ENCODE assay signal across 15 cellular contexts in genomic region chr5:83377131-83377865, GRCh38.
DNase-seq lines count a peak whose midpoint lies in the region; ATAC-seq, FAIRE-seq and TF ChIP-seq lines count a peak whose summit lies in the region.
"Had no signal": no experiment of that assay in that cellular context is flagged by ENCODE, and none has a peak within 500 bp of the region (broad histone marks: within the 10 kb centered on the region; RNA-seq: fewer than 3 reads in every experiment).

No MANE protein-coding gene starts in this region.

- H3K27ac ChIP-seq in HL-60 (replicated peaks) (no peak overlapping the region), astrocyte (ENCODE audit: low read depth, low read length) (peak overlapping the region; percentile 17), left ventricle myocardium inferior (replicated peaks) (peak overlapping the region; percentile 48), aorta (ENCODE audit: low read depth in 1 of 2, low read length in 2 of 2) (no peak overlapping the region)
- H3K27ac ChIP-seq: thyroid gland had no signal

- H3K36me3 ChIP-seq in astrocyte (ENCODE audit: insufficient read depth, low read length): no peaks in the 10 kb centered on the region
- no peaks in the 10 kb centered on the region for H3K36me3 ChIP-seq in left ventricle myocardium inferior
- no peaks in the 10 kb centered on the region for H3K36me3 ChIP-seq in aorta (ENCODE audit: control insufficient read depth in 1 of 2, insufficient read depth in 2 of 2, low read length in 1 of 2)
- H3K36me3 ChIP-seq: thyroid gland had no signal

- no peak overlapping the region for H3K4me3 Mint-ChIP-seq in astrocyte (ENCODE audit: unreplicated experiment)
- H3K4me3 Mint-ChIP-seq in activated naive CD8-positive, alpha-beta T cell treated with anti-CD3 and anti-CD28 coated beads for 36 hours: no peak overlapping the region
- H3K4me3 Mint-ChIP-seq: activated naive CD8-positive, alpha-beta T cell treated with anti-CD3 and anti-CD28 coated beads, Interleukin-2, amount 10 ng/mL, durations not matched to agents 7 days and 5 days; effector memory CD8-positive, alpha-beta T cell had no signal

- H3K4me1 ChIP-seq in astrocyte (ENCODE audit: insufficient read depth, low read length) (peaks cover 11% of the 10 kb centered on the region), left ventricle myocardium inferior (no peaks in the 10 kb centered on the region), aorta (ENCODE audit: control insufficient read depth in 1 of 2, insufficient read depth in 2 of 2, low read length in 2 of 2) (peaks cover 0 to 6% of the 10 kb centered on the region in 2 donors)
- H3K4me1 ChIP-seq: thyroid gland had no signal

- no peaks in the 10 kb centered on the region for H3K27me3 ChIP-seq in HL-60 (ENCODE audit: insufficient read depth, poor library complexity, severe bottlenecking)
- H3K27me3 ChIP-seq in astrocyte (ENCODE audit: insufficient read depth, low read length): no peaks in the 10 kb centered on the region
- no peaks in the 10 kb centered on the region for H3K27me3 ChIP-seq in left ventricle myocardium inferior (ENCODE audit: low read depth)
- no peaks in the 10 kb centered on the region for H3K27me3 ChIP-seq in aorta (ENCODE audit: control insufficient read depth in 1 of 2, insufficient read depth in 2 of 2, low read length in 1 of 2)
- H3K27me3 ChIP-seq: thyroid gland had no signal

- H3K79me2 ChIP-seq in astrocyte (ENCODE audit: insufficient read depth, low read length): no peaks in the 10 kb centered on the region

- no peaks in the 10 kb centered on the region for H3K9me3 Mint-ChIP-seq in astrocyte (ENCODE audit: unreplicated experiment)
- H3K9me3 Mint-ChIP-seq in activated naive CD8-positive, alpha-beta T cell treated with anti-CD3 and anti-CD28 coated beads for 36 hours: no peaks in the 10 kb centered on the region
- H3K9me3 Mint-ChIP-seq: activated naive CD8-positive, alpha-beta T cell treated with anti-CD3 and anti-CD28 coated beads, Interleukin-2, amount 10 ng/mL, durations not matched to agents 7 days and 5 days; effector memory CD8-positive, alpha-beta T cell had no signal

- H3K4me2 ChIP-seq in astrocyte (ENCODE audit: low read length): peak overlapping the region; percentile 39

- H3K9ac ChIP-seq in astrocyte (ENCODE audit: low read length): no peak overlapping the region

- intact Hi-C loops in left ventricle myocardium inferior (cut with micrococcal nuclease) (no loop called here), aorta (cut with DNase I) (no loop called here)

- H4K20me1 ChIP-seq in astrocyte (ENCODE audit: insufficient read depth, low read length): no peaks in the 10 kb centered on the region

- H3K4me3 ChIP-seq in HL-60 (replicated peaks; ENCODE audit: insufficient read depth, low read length): no peak overlapping the region
- H3K4me3 ChIP-seq in astrocyte (ENCODE audit: insufficient read depth, low read depth, low read length): no peak overlapping the region
- no peak overlapping the region for H3K4me3 ChIP-seq in left ventricle myocardium inferior
- no peak overlapping the region for H3K4me3 ChIP-seq in aorta (ENCODE audit: low read length in 2 of 2)
- H3K4me3 ChIP-seq: thyroid gland had no signal

- H3K4me1 Mint-ChIP-seq in astrocyte (ENCODE audit: low read depth, unreplicated experiment): peaks cover 4% of the 10 kb centered on the region
- no peaks in the 10 kb centered on the region for H3K4me1 Mint-ChIP-seq in activated naive CD8-positive, alpha-beta T cell treated with anti-CD3 and anti-CD28 coated beads for 36 hours
- H3K4me1 Mint-ChIP-seq: activated naive CD8-positive, alpha-beta T cell treated with anti-CD3 and anti-CD28 coated beads, Interleukin-2, amount 10 ng/mL, durations not matched to agents 7 days and 5 days had no signal

- no peak overlapping the region for H2AFZ ChIP-seq in astrocyte (ENCODE audit: low read depth, low read length)

- WGBS in aorta, 2 donors: 54 to 57% methylated on average over 3 of the region's 3 CpGs

- ATAC-seq in aorta (ENCODE audit: low FRiP score): peak; percentile 66
- ATAC-seq: effector memory CD8-positive, alpha-beta T cell had no signal

- TF ChIP-seq CTCF in HL-60 (IDR thresholded peaks at IDR 0.05; ENCODE audit: insufficient read depth, low read length) (no peak), astrocyte (IDR thresholded peaks at IDR 0.05; ENCODE audit: insufficient read depth, low read depth, low read length) (no peak), left ventricle myocardium inferior (IDR thresholded peaks at IDR 0.05; ENCODE audit: borderline replicate concordance) (no peak)

- H3K27ac Mint-ChIP-seq in astrocyte (ENCODE audit: unreplicated experiment): no peak overlapping the region
- no peak overlapping the region for H3K27ac Mint-ChIP-seq in activated naive CD8-positive, alpha-beta T cell treated with anti-CD3 and anti-CD28 coated beads for 36 hours
- H3K27ac Mint-ChIP-seq: activated naive CD8-positive, alpha-beta T cell treated with anti-CD3 and anti-CD28 coated beads, Interleukin-2, amount 10 ng/mL, durations not matched to agents 7 days and 5 days; effector memory CD8-positive, alpha-beta T cell had no signal

- FAIRE-seq in astrocyte (lab: Jason Lieb, UNC): peak; percentile 70

- DNase-seq in HL-60 (ENCODE audit: low read depth in 1 of 2, low spot score in 1 of 2) (peak; percentile 10 to 45), astrocyte (ENCODE audit: low read depth) (peak; percentile 75), left ventricle myocardium inferior (no peak), aorta (no peak), medulla oblongata (ENCODE audit: extremely low spot score) (no peak)
- no peak for DNase-seq in activated naive CD8-positive, alpha-beta T cell treated with anti-CD3 and anti-CD28 coated beads for 36 hours
- no peak for DNase-seq in activated CD8-positive, alpha-beta memory T cell treated with anti-CD3 and anti-CD28 coated beads, Interleukin-2, amount 50 U/mL, for 48 hours
- DNase-seq: activated CD8-positive, alpha-beta memory T cell treated with anti-CD3 and anti-CD28 coated beads for 24 hours; activated naive CD8-positive, alpha-beta T cell treated with anti-CD3 and anti-CD28 coated beads, Interleukin-2, amount 10 ng/mL, durations not matched to agents 7 days and 5 days; effector memory CD8-positive, alpha-beta T cell; Kasumi-1; NCI-H446 treated with DMSO at 0.1 percent for 48 hours; posterior cingulate gyrus; SW 1271; thyroid gland had no signal

- no peaks in the 10 kb centered on the region for H3K27me3 Mint-ChIP-seq in astrocyte (ENCODE audit: low read depth, unreplicated experiment)
- no peaks in the 10 kb centered on the region for H3K27me3 Mint-ChIP-seq in activated naive CD8-positive, alpha-beta T cell treated with anti-CD3 and anti-CD28 coated beads for 36 hours
- H3K27me3 Mint-ChIP-seq: activated naive CD8-positive, alpha-beta T cell treated with anti-CD3 and anti-CD28 coated beads, Interleukin-2, amount 10 ng/mL, durations not matched to agents 7 days and 5 days had no signal

- no peaks in the 10 kb centered on the region for H3K36me3 Mint-ChIP-seq in astrocyte (ENCODE audit: low read depth, unreplicated experiment)
- H3K36me3 Mint-ChIP-seq in activated naive CD8-positive, alpha-beta T cell treated with anti-CD3 and anti-CD28 coated beads for 36 hours: no peaks in the 10 kb centered on the region
- H3K36me3 Mint-ChIP-seq: activated naive CD8-positive, alpha-beta T cell treated with anti-CD3 and anti-CD28 coated beads, Interleukin-2, amount 10 ng/mL, durations not matched to agents 7 days and 5 days had no signal

- H3K9me3 ChIP-seq in astrocyte (ENCODE audit: insufficient read depth, low read depth, low read length) (no peaks in the 10 kb centered on the region), left ventricle myocardium inferior (replicated peaks) (no peaks in the 10 kb centered on the region), aorta (ENCODE audit: control insufficient read depth, low read length) (no peaks in the 10 kb centered on the region)
- H3K9me3 ChIP-seq: thyroid gland had no signal

Comparison
In these comparisons a context has a peak if more than half of its experiments do, and no peak if none do; other contexts are left out.
1. DNase-seq: peak in HL-60 (2 of 2) and astrocyte (single experiment); none in left ventricle myocardium inferior (single experiment), aorta (0 of 2), medulla oblongata (single experiment), activated naive CD8-positive, alpha-beta T cell treated with anti-CD3 and anti-CD28 coated beads for 36 hours (single experiment) and activated CD8-positive, alpha-beta memory T cell treated with anti-CD3 and anti-CD28 coated beads, Interleukin-2, amount 50 U/mL, for 48 hours (single experiment).
2. H3K27ac ChIP-seq: peak in astrocyte (single experiment) and left ventricle myocardium inferior (single experiment); none in HL-60 (single experiment) and aorta (0 of 2).